ENCODE assay signal across 25 cellular contexts in genomic region chr11:129410561-129410960, GRCh38. TPM values are rescaled to one million over a fixed set of nuclear protein-coding genes. Genes with fewer than 3 reads are reported as not detected.
DNase-seq lines count a peak whose midpoint lies in the region; ATAC-seq and TF ChIP-seq lines count a peak whose summit lies in the region.
"Had no signal": no experiment of that assay in that cellular context is flagged by ENCODE, and none has a peak within 500 bp of the region (broad histone marks: within the 10 kb centered on the region; RNA-seq: fewer than 3 reads in every experiment).

No MANE protein-coding gene starts in this region.

- BruUV-seq in Caco-2 (replicated peaks; lab: Mats Ljungman, UMichigan): no TSS peak

- no peaks in the 10 kb centered on the region for H3K9me3 ChIP-seq in Caco-2
- H3K9me3 ChIP-seq: adrenal gland, MG63, psoas muscle, thoracic aorta had no signal

- intact Hi-C loops in Caco-2 (cut with micrococcal nuclease; ENCODE audit: unreplicated experiment): loop anchor here (1.0 kb wide), 2 partner anchors 203 to 341 kb away; no protein-coding TSS in a partner anchor

- no peak overlapping the region for H3K4me3 Mint-ChIP-seq in Caco-2 (ENCODE audit: unreplicated experiment)
- H3K4me3 Mint-ChIP-seq: CD4-positive, alpha-beta memory T cell had no signal

- H3K4me1 ChIP-seq in Caco-2: peaks cover 10% of the 10 kb centered on the region; the same call in 1 of the 2 replicates
- H3K4me1 ChIP-seq: adrenal gland, psoas muscle had no signal

- no peak overlapping the region for H3K27ac Mint-ChIP-seq in Caco-2 (ENCODE audit: unreplicated experiment)
- H3K27ac Mint-ChIP-seq: CD4-positive, alpha-beta memory T cell had no signal

- POLR2A ChIA-PET in Caco-2 (lab: Charles Lee): no interaction called here

- DNase-seq in Caco-2 (peak; percentile 59 to 65), ELR (ENCODE audit: low read depth) (peak; percentile 6), NB4 (ENCODE audit: low read depth) (peak; percentile 7), epithelial cell of proximal tubule (ENCODE audit: low read depth) (no peak), Ammon's horn (ENCODE audit: low spot score) (no peak), NCI-H2171 treated with DMSO at 0.1 percent for 48 hours (lab: John Stamatoyannopoulos, UW) (no peak)
- DNase-seq: activated CD4-positive, alpha-beta T cell treated with anti-CD3 and anti-CD28 coated beads, Interleukin-2, amount 50 U/mL, for 1 hour; activated gamma-delta T cell; adrenal gland; brain microvascular endothelial cell; CD4-positive, alpha-beta memory T cell; glutamatergic neuron; IMR-90; kidney glomerular epithelial cell; MG63; NCI-H1694; NCI-H748 treated with DMSO at 0.1 percent for 48 hours; PC-3; psoas muscle; stimulated activated CD4-positive, alpha-beta T cell treated with anti-CD3 and anti-CD28 coated beads, Interleukin-1b, Interleukin-23, amount 100 ng/mL, for 48 hours had no signal

- ATAC-seq in GM19324 (IDR thresholded peaks at IDR 0.05; ENCODE audit: low FRiP score, unreplicated experiment): no peak
- ATAC-seq: GM12878, PC-3, psoas muscle had no signal

- peak; percentile 56 to 74 for TF ChIP-seq CTCF in Caco-2 (IDR thresholded peaks at IDR 0.05; ENCODE audit: insufficient read depth in 1 of 2, low read depth in 1 of 2, low read length in 1 of 2, severe bottlenecking in 1 of 2, unreplicated experiment in 1 of 2)
- TF ChIP-seq CTCF in NB4 (IDR thresholded peaks at IDR 0.05; ENCODE audit: low read depth, low read length): no peak
- TF ChIP-seq CTCF in epithelial cell of proximal tubule (conservative IDR thresholded peaks at IDR 0.05; ENCODE audit: low read depth, low read length): peak; percentile 49

- no peak for TF ChIP-seq POLR2A in NB4 (IDR thresholded peaks at IDR 0.05; ENCODE audit: extremely low read depth, insufficient read length)

- H3K36me3 ChIP-seq in Caco-2 (ENCODE audit: control insufficient read depth, insufficient read depth, low read length): no peaks in the 10 kb centered on the region
- H3K36me3 ChIP-seq: adrenal gland, brain microvascular endothelial cell, MG63, thoracic aorta had no signal

- H3K4me3 ChIP-seq in Caco-2 (ENCODE audit: low read depth, low read length) (no peak overlapping the region), NB4 (ENCODE audit: low read depth, low read length) (no peak overlapping the region), epithelial cell of proximal tubule (ENCODE audit: low read depth, low read length) (no peak overlapping the region)
- H3K4me3 ChIP-seq: adrenal gland, GM12878, MG63, psoas muscle, thoracic aorta had no signal

- no peaks in the 10 kb centered on the region for H3K27me3 ChIP-seq in Caco-2 (replicated peaks; ENCODE audit: control insufficient read depth, insufficient read depth, low read length)
- H3K27me3 ChIP-seq: adrenal gland, brain microvascular endothelial cell had no signal

- peaks cover 14% of the 10 kb centered on the region for H3K4me1 Mint-ChIP-seq in Caco-2 (ENCODE audit: low read depth, unreplicated experiment)
- H3K4me1 Mint-ChIP-seq: CD4-positive, alpha-beta memory T cell had no signal

- no peaks in the 10 kb centered on the region for H3K9me3 Mint-ChIP-seq in Caco-2 (ENCODE audit: unreplicated experiment)
- H3K9me3 Mint-ChIP-seq: CD4-positive, alpha-beta memory T cell had no signal

- CTCF ChIA-PET in Caco-2 (lab: Charles Lee): interaction anchor here (1.0 kb wide), 1 partner anchor 30 kb away, joined by 4 read pairs; no protein-coding TSS in a partner anchor

- H3K36me3 Mint-ChIP-seq in Caco-2 (ENCODE audit: insufficient read depth, unreplicated experiment): no peaks in the 10 kb centered on the region
- H3K36me3 Mint-ChIP-seq: CD4-positive, alpha-beta memory T cell had no signal

- H3K27me3 Mint-ChIP-seq in Caco-2 (ENCODE audit: insufficient read depth, unreplicated experiment): no peaks in the 10 kb centered on the region

RNA-seq across cellular contexts. Expression of gene BARX2, which starts 34.9 kb away (rescaled TPM):
- total RNA-seq in Caco-2 (2022): 0.82 and 1.1 TPM in 2 replicates
- total RNA-seq in epithelial cell of proximal tubule: 0.22 and 0.40 TPM in 2 replicates
- total RNA-seq: adrenal gland; CD4-positive, alpha-beta memory T cell; GM12878; IMR-90; lung microvascular endothelial cell; skeletal muscle tissue; thoracic aorta had no signal

Comparison
In these comparisons a context has a peak if more than half of its experiments do, and no peak if none do; other contexts are left out.
1. DNase-seq: peak in Caco-2 (2 of 2), ELR (single experiment) and NB4 (single experiment); none in epithelial cell of proximal tubule (single experiment), Ammon's horn (single experiment) and NCI-H2171 treated with DMSO at 0.1 percent for 48 hours (single experiment).